8 cellular contexts compared by ENCODE assay signal in genomic region chr19:531753-532571, GRCh38. TPM values are rescaled to one million over a fixed set of nuclear protein-coding genes. Genes with fewer than 3 reads are reported as not detected.
DNase-seq lines count a peak whose midpoint lies in the region; ATAC-seq, FAIRE-seq and TF ChIP-seq lines count a peak whose summit lies in the region.

Gene CDC34, plus strand, starts transcription at chr19:531760. Its CDS starts 172 bp downstream, at chr19:531932.

- ATAC-seq in HG03175 (IDR thresholded peaks at IDR 0.05; ENCODE audit: unreplicated experiment) (peak; percentile 36), Right ventricle myocardium superior (ENCODE audit: poor library complexity) (peak; percentile 7), psoas muscle (peak; percentile 7 to 39 (median 16))
- ATAC-seq in activated CD8-positive, alpha-beta T cell treated with anti-CD3 and anti-CD28 coated beads, Interleukin-2, amount 10 ng/mL, durations not matched to agents 7 days and 5 days = peak; percentile 3

- intact Hi-C loops in A673 (cut with micrococcal nuclease; ENCODE audit: unreplicated experiment) = loop anchor here (5.0 kb wide), 1 partner anchor 40 kb away; the partner anchor contains the start of gene BSG
- intact Hi-C loops in Right ventricle myocardium superior (cut with DNase I) = no loop called here
- intact Hi-C loops in psoas muscle (cut with DNase I) = loop anchor here (1.0 to 5.0 kb wide), 3 partner anchors 23 to 40 kb away; partner anchors contain the start of gene BSG (in 2 of the 2)

- peak; percentile 73 for TF ChIP-seq POLR2A in GM18526 (IDR thresholded peaks at IDR 0.05; ENCODE audit: extremely low read depth, insufficient read length)

- POLR2A ChIA-PET in A673 (lab: Charles Lee; ENCODE audit: low non-redundant PET) = interaction anchor here (0.8 kb wide), 1 partner anchor 20 kb away, joined by 3 read pairs; no protein-coding TSS in a partner anchor
- POLR2A ChIA-PET in activated CD8-positive, alpha-beta T cell treated with anti-CD3 and anti-CD28 coated beads, Interleukin-2, amount 10 ng/mL, durations not matched to agents 7 days and 5 days (lab: Charles Lee) = interaction anchor here (1.2 to 3.2 kb wide), 8 partner anchors 10 to 40 kb away, joined by 3 to 19 read pairs (median 8); partner anchors contain the start of genes BSG, GZMM and TPGS1

- FAIRE-seq in D721Med (lab: Jason Lieb, UNC) = no peak

- DNase-seq in A673 (ENCODE audit: low spot score) (no peak), Right ventricle myocardium superior (no peak), psoas muscle (no peak), D721Med (ENCODE audit: insufficient read length, low spot score) (no peak)
- no peak for DNase-seq in activated CD8-positive, alpha-beta T cell treated with anti-CD3 and anti-CD28 coated beads, Interleukin-2, amount 10 ng/mL, durations not matched to agents 7 days and 5 days
- no peak for DNase-seq in activated CD4-positive, CD25-positive, alpha-beta regulatory T cell (lab: John Stamatoyannopoulos, UW)

- peaks cover 10% of the 10 kb centered on the region for H3K36me3 Mint-ChIP-seq in activated CD8-positive, alpha-beta T cell treated with anti-CD3 and anti-CD28 coated beads, Interleukin-2, amount 10 ng/mL, durations not matched to agents 7 days and 5 days (ENCODE audit: low read depth)

- peak within 1 kb of the TSS; percentile 82 for H3K4me3 Mint-ChIP-seq in activated CD8-positive, alpha-beta T cell treated with anti-CD3 and anti-CD28 coated beads, Interleukin-2, amount 10 ng/mL, durations not matched to agents 7 days and 5 days

- peak within 1 kb of the TSS; percentile 89 for H3K27ac Mint-ChIP-seq in activated CD8-positive, alpha-beta T cell treated with anti-CD3 and anti-CD28 coated beads, Interleukin-2, amount 10 ng/mL, durations not matched to agents 7 days and 5 days

- peaks cover 22% of the 10 kb centered on the region for H3K4me1 Mint-ChIP-seq in activated CD8-positive, alpha-beta T cell treated with anti-CD3 and anti-CD28 coated beads, Interleukin-2, amount 10 ng/mL, durations not matched to agents 7 days and 5 days (ENCODE audit: low read depth)

- WGBS in psoas muscle, 3 donors = 0 to 1% (median 1%) methylated on average over 43 to 79 of the region's 84 CpGs

- H3K9me3 Mint-ChIP-seq in activated CD8-positive, alpha-beta T cell treated with anti-CD3 and anti-CD28 coated beads, Interleukin-2, amount 10 ng/mL, durations not matched to agents 7 days and 5 days (ENCODE audit: insufficient read depth) = no peaks in the 10 kb centered on the region

- TF ChIP-seq CTCF in A673 (conservative IDR thresholded peaks at IDR 0.05; ENCODE audit: low read depth, low read length) = no peak
- no peak for TF ChIP-seq CTCF in psoas muscle (IDR thresholded peaks at IDR 0.05)
- no peak for TF ChIP-seq CTCF in D721Med (IDR thresholded peaks at IDR 0.05; ENCODE audit: insufficient read depth, missing control alignments)

- no TSS peak for BruUV-seq in A673 (replicated peaks; lab: Mats Ljungman, UMichigan)

- H3K9me3 ChIP-seq in A673 (ENCODE audit: low read depth, low read length, poor library complexity, severe bottlenecking) = no peaks in the 10 kb centered on the region
- H3K9me3 ChIP-seq in psoas muscle = no peaks in the 10 kb centered on the region

- H3K27me3 Mint-ChIP-seq in activated CD8-positive, alpha-beta T cell treated with anti-CD3 and anti-CD28 coated beads, Interleukin-2, amount 10 ng/mL, durations not matched to agents 7 days and 5 days (ENCODE audit: low read depth) = no peaks in the 10 kb centered on the region

- H3K4me3 ChIP-seq in A673 (ENCODE audit: low read depth, low read length, poor library complexity, severe bottlenecking) (peak within 1 kb of the TSS; percentile 100), psoas muscle (peak within 1 kb of the TSS; percentile 89)

- H3K36me3 ChIP-seq in A673 (ENCODE audit: insufficient read depth, low read length, poor library complexity, severe bottlenecking) (peaks cover 19% of the 10 kb centered on the region), psoas muscle (ENCODE audit: insufficient read depth in 1 of 2, low read depth in 1 of 2) (peaks cover 0 to 15% of the 10 kb centered on the region in 2 donors)

- peak within 1 kb of the TSS; percentile 95 for H3K27ac ChIP-seq in A673 (ENCODE audit: low read depth, low read length, poor library complexity, severe bottlenecking)
- peak within 1 kb of the TSS; percentile 98 for H3K27ac ChIP-seq in psoas muscle

- H3K27me3 ChIP-seq in A673 (replicated peaks; ENCODE audit: insufficient read depth, low read depth, low read length, poor library complexity) (no peaks in the 10 kb centered on the region), psoas muscle (ENCODE audit: insufficient read depth in 3 of 3, low read length in 2 of 3) (peaks cover 0 to 2% (median 0%) of the 10 kb centered on the region in 3 donors)

- CTCF ChIA-PET in A673 (lab: Charles Lee) = interaction anchor here (1.4 to 1.6 kb wide), 2 partner anchors 21 to 25 kb away, joined by 5 to 16 read pairs; no protein-coding TSS in a partner anchor
- CTCF ChIA-PET in activated CD8-positive, alpha-beta T cell treated with anti-CD3 and anti-CD28 coated beads, Interleukin-2, amount 10 ng/mL, durations not matched to agents 7 days and 5 days (lab: Charles Lee) = interaction anchor here (0.7 to 6.1 kb wide), 9 partner anchors 10 to 78 kb away, joined by 3 to 87 read pairs (median 5); partner anchors contain the start of genes GZMM and TPGS1

- H3K4me1 ChIP-seq in A673 (ENCODE audit: insufficient read depth, low read length, poor library complexity, severe bottlenecking) (peaks cover 13% of the 10 kb centered on the region), psoas muscle (peaks cover 27% of the 10 kb centered on the region)

RNA-seq across cellular contexts. Expression of gene CDC34, which starts in this region (rescaled TPM):
- total RNA-seq in A673 (2021) (109 and 113 TPM in 2 replicates), Right ventricle myocardium superior (86.3 TPM), psoas muscle (100 to 1,000 TPM in 1 of 4 donors, 10 to 100 TPM in 3; 72.6 to 107 (median 83.0) TPM)
- total RNA-seq in activated CD8-positive, alpha-beta T cell treated with anti-CD3 and anti-CD28 coated beads, Interleukin-2, amount 10 ng/mL, durations not matched to agents 7 days and 5 days = 10 to 100 TPM; 49.0 to 53.0 TPM
- polyA plus RNA-seq in psoas muscle = 100 to 1,000 TPM; 113 to 160 (median 123) TPM
